8 cellular contexts compared by ENCODE assay signal in genomic region chr6:31971993-31972708, GRCh38. TPM values are rescaled to one million over a fixed set of nuclear protein-coding genes. Genes with fewer than 3 reads are reported as not detected.
A peak's percentile ranks its signal among the peaks of the same experiment; 100 is the strongest.
DNase-seq lines count a peak whose midpoint lies in the region; ATAC-seq and FAIRE-seq lines count a peak whose summit lies in the region.

Gene DXO (minus strand): TSS chr6:31972138. CDS start chr6:31971675, 463 bp downstream.

- peak within 1 kb of the TSS; percentile 1 for H2AK5ac ChIP-seq in mesendoderm (ENCODE audit: low read length)

- no peak within 1 kb of the TSS for H3K18ac ChIP-seq in mesendoderm (ENCODE audit: low read length)

- H3K9ac ChIP-seq in endocrine pancreas (ENCODE audit: control insufficient read depth, insufficient read depth, low read length) (peak within 1 kb of the TSS; percentile 80), mesendoderm (ENCODE audit: low read length) (peak within 1 kb of the TSS; percentile 81)

- peak within 1 kb of the TSS; percentile 73 for H3K4me3 ChIP-seq in endocrine pancreas (ENCODE audit: control insufficient read depth, insufficient read depth, low read length)
- H3K4me3 ChIP-seq in mesendoderm (ENCODE audit: low read length) = peak within 1 kb of the TSS; percentile 36

- H3K36me3 ChIP-seq in endocrine pancreas (ENCODE audit: control insufficient read depth, insufficient read depth, low read length) = peaks cover 7% of the 10 kb centered on the region
- peaks cover 7% of the 10 kb centered on the region for H3K36me3 ChIP-seq in mesendoderm (ENCODE audit: control insufficient read depth, insufficient read depth, low read length)

- H3K27me3 Mint-ChIP-seq in activated CD8-positive, alpha-beta memory T cell treated with anti-CD3 and anti-CD28 coated beads, Interleukin-2, amount 10 ng/mL, durations not matched to agents 7 days and 5 days = no peaks in the 10 kb centered on the region

- H3K9me3 Mint-ChIP-seq in activated CD8-positive, alpha-beta memory T cell treated with anti-CD3 and anti-CD28 coated beads, Interleukin-2, amount 10 ng/mL, durations not matched to agents 7 days and 5 days (ENCODE audit: low read depth) = no peaks in the 10 kb centered on the region

- no peak within 1 kb of the TSS for H2BK15ac ChIP-seq in mesendoderm (replicated peaks; ENCODE audit: low read depth)

- peaks cover 34% of the 10 kb centered on the region for H3K4me1 Mint-ChIP-seq in activated CD8-positive, alpha-beta memory T cell treated with anti-CD3 and anti-CD28 coated beads, Interleukin-2, amount 10 ng/mL, durations not matched to agents 7 days and 5 days

- DNase-seq in COLO829 (ENCODE audit: low spot score) = peak; percentile 99
- DNase-seq in HTR-8/SVneo (ENCODE audit: insufficient read length, low spot score) = peak; percentile 99
- DNase-seq in NOMO-1 treated with dmso at 0.1 percent for 144 hours (lab: John Stamatoyannopoulos, UW; ENCODE audit: unreplicated experiment) = peak; percentile 95
- DNase-seq in activated CD8-positive, alpha-beta memory T cell treated with anti-CD3 and anti-CD28 coated beads, Interleukin-2, amount 10 ng/mL, durations not matched to agents 7 days and 5 days = peak; percentile 99
- peak; percentile 99 for DNase-seq in mesendoderm
- peak; percentile 95 for DNase-seq in stimulated activated CD8-positive, alpha-beta memory T cell treated with anti-CD3 and anti-CD28 coated beads, Interleukin-15, amount 100 ng/mL, for 1 hour (ENCODE audit: low read depth)

- H4K8ac ChIP-seq in mesendoderm (ENCODE audit: low read depth, low read length) = no peak within 1 kb of the TSS

- H3K4ac ChIP-seq in mesendoderm (ENCODE audit: low read depth, low read length) = no peak within 1 kb of the TSS

- H3K27me3 ChIP-seq in endocrine pancreas (ENCODE audit: control insufficient read depth, insufficient read depth, low read length) = no peaks in the 10 kb centered on the region
- H3K27me3 ChIP-seq in mesendoderm (ENCODE audit: insufficient read depth, low read length, poor library complexity) = no peaks in the 10 kb centered on the region

- no peak within 1 kb of the TSS for H2BK120ac ChIP-seq in mesendoderm (ENCODE audit: low read depth, low read length)

- peak within 1 kb of the TSS; percentile 88 for H3K4me2 ChIP-seq in mesendoderm (ENCODE audit: low read length)

- H4K5ac ChIP-seq in mesendoderm (ENCODE audit: low read length) = peak within 1 kb of the TSS; percentile 73

- H3K9me3 ChIP-seq in endocrine pancreas (ENCODE audit: control insufficient read depth, low read length) = no peaks in the 10 kb centered on the region

- H3K27ac Mint-ChIP-seq in activated CD8-positive, alpha-beta memory T cell treated with anti-CD3 and anti-CD28 coated beads, Interleukin-2, amount 10 ng/mL, durations not matched to agents 7 days and 5 days = peak within 1 kb of the TSS; percentile 100

- peak; percentile 68 for ATAC-seq in GM21367 (IDR thresholded peaks at IDR 0.05; ENCODE audit: unreplicated experiment)
- ATAC-seq in activated CD8-positive, alpha-beta memory T cell treated with anti-CD3 and anti-CD28 coated beads, Interleukin-2, amount 10 ng/mL, durations not matched to agents 7 days and 5 days = peak; percentile 91

- CTCF ChIA-PET in activated CD8-positive, alpha-beta memory T cell treated with anti-CD3 and anti-CD28 coated beads, Interleukin-2, amount 10 ng/mL, durations not matched to agents 7 days and 5 days (lab: Charles Lee) = interaction anchor here (1.1 to 4.4 kb wide), 4 partner anchors 10 to 20 kb away, joined by 3 to 27 read pairs (median 8); partner anchors contain the start of genes NELFE and SKIC2

- peak within 1 kb of the TSS; percentile 96 for H3K4me3 Mint-ChIP-seq in activated CD8-positive, alpha-beta memory T cell treated with anti-CD3 and anti-CD28 coated beads, Interleukin-2, amount 10 ng/mL, durations not matched to agents 7 days and 5 days

- H2BK5ac ChIP-seq in mesendoderm (ENCODE audit: low read length) = peak within 1 kb of the TSS; percentile 22

- peaks cover 9% of the 10 kb centered on the region for H3K36me3 Mint-ChIP-seq in activated CD8-positive, alpha-beta memory T cell treated with anti-CD3 and anti-CD28 coated beads, Interleukin-2, amount 10 ng/mL, durations not matched to agents 7 days and 5 days

- peak; percentile 98 for FAIRE-seq in HTR-8/SVneo (lab: Jason Lieb, UNC)

- H3K79me2 ChIP-seq in mesendoderm (ENCODE audit: control insufficient read depth, insufficient read depth, low read length) = peaks cover 3% of the 10 kb centered on the region

- H3K27ac ChIP-seq in mesendoderm (ENCODE audit: low read depth, low read length) = peak within 1 kb of the TSS; percentile 72

- no CpG with 5 or more reads among the region's 62 CpGs for WGBS in mesendoderm (ENCODE audit: extremely low coverage, insufficient coverage, low lambda C conversion rate)

- H3K4me1 ChIP-seq in endocrine pancreas (ENCODE audit: control insufficient read depth, insufficient read depth, low read length) = peaks cover 5% of the 10 kb centered on the region
- peaks cover 3% of the 10 kb centered on the region for H3K4me1 ChIP-seq in mesendoderm (ENCODE audit: control insufficient read depth, low read depth, low read length)

- peaks cover 5% of the 10 kb centered on the region for H3K79me1 ChIP-seq in mesendoderm (ENCODE audit: low read length)

- H3K56ac ChIP-seq in mesendoderm (ENCODE audit: low read length) = peak within 1 kb of the TSS; percentile 73

- no peak within 1 kb of the TSS for H3K23ac ChIP-seq in mesendoderm (ENCODE audit: low read length)

RNA-seq across cellular contexts. Expression of gene DXO, which starts in this region (rescaled TPM):
- total RNA-seq in activated CD8-positive, alpha-beta memory T cell treated with anti-CD3 and anti-CD28 coated beads, Interleukin-2, amount 10 ng/mL, durations not matched to agents 7 days and 5 days = 10 to 100 TPM; 17.4 to 18.7 TPM
- polyA plus RNA-seq in mesendoderm (2013, experiment 1 of 2) = 10.6 TPM
- polyA plus RNA-seq in mesendoderm (2013, experiment 2 of 2) = 11.7 TPM

Comparison
In these comparisons a context has a peak if more than half of its experiments do, and no peak if none do; other contexts are left out.
1. Peak in every context shown above with its lines: DNase-seq, ATAC-seq, H3K4me3 ChIP-seq and H3K27ac ChIP-seq.